1 cellular context compared by ENCODE assay signal in genomic region chr10:17453377-17454091, GRCh38.
TF ChIP-seq lines count a peak whose summit lies in the region.

No MANE protein-coding gene starts in this region.

TF ChIP-seq in HEK293, 187 proteins besides CTCF, POLR2A, EP300 and RAD21 (continued from another document and continues in another):
- 0 out of 2 replicates have a peak, but pooled peaks have one; percentile 35 for TF ChIP-seq ZNF394 (tag by site-specific recombination; IDR thresholded peaks at IDR 0.05; ENCODE audit: borderline replicate concordance)
- TF ChIP-seq ZNF768 (tag by site-specific recombination; IDR thresholded peaks at IDR 0.05): no peak
- TF ChIP-seq ZNF211 (tag by site-specific recombination; IDR thresholded peaks at IDR 0.05; ENCODE audit: low read depth): no peak
- no peak for TF ChIP-seq FEZF1 (tag by site-specific recombination; IDR thresholded peaks at IDR 0.05)
- TF ChIP-seq ZSCAN23 (tag by site-specific recombination; IDR thresholded peaks at IDR 0.05): no peak
- TF ChIP-seq SALL2 (tag by site-specific recombination; IDR thresholded peaks at IDR 0.05; ENCODE audit: borderline replicate concordance): no peak
- TF ChIP-seq ZNF391 (tag by site-specific recombination; IDR thresholded peaks at IDR 0.05; ENCODE audit: borderline replicate concordance, low read depth): no peak
- TF ChIP-seq MEIS1 (CRISPR knock-in tag; IDR thresholded peaks at IDR 0.05; ENCODE audit: borderline replicate concordance): no peak
- TF ChIP-seq EGR2 (tag by site-specific recombination; IDR thresholded peaks at IDR 0.05; ENCODE audit: low read depth): peak; percentile 28; the same call in 1 of the 2 replicates
- TF ChIP-seq MZF1 (tag by site-specific recombination; IDR thresholded peaks at IDR 0.05; ENCODE audit: borderline replicate concordance): no peak
- no peak for TF ChIP-seq PBX3 (CRISPR knock-in tag; IDR thresholded peaks at IDR 0.05)
- no peak for TF ChIP-seq KLF10 (tag by site-specific recombination; IDR thresholded peaks at IDR 0.05)
- no peak for TF ChIP-seq HOXD13 (CRISPR knock-in tag; IDR thresholded peaks at IDR 0.05; ENCODE audit: borderline replicate concordance)
- no peak for TF ChIP-seq ZNF26 (tag by site-specific recombination; IDR thresholded peaks at IDR 0.05)
- no peak for TF ChIP-seq HOXC10 (CRISPR knock-in tag; IDR thresholded peaks at IDR 0.05)
- TF ChIP-seq ZNF792 (tag by site-specific recombination; IDR thresholded peaks at IDR 0.05): no peak
- 0 out of 2 replicates have a peak, but pooled peaks have one; percentile 40 for TF ChIP-seq ZNF76 (tag by site-specific recombination; IDR thresholded peaks at IDR 0.05; ENCODE audit: borderline replicate concordance, low read depth)
- no peak for TF ChIP-seq YY2 (tag by site-specific recombination; IDR thresholded peaks at IDR 0.05)
- TF ChIP-seq ZNF747 (tag by site-specific recombination; IDR thresholded peaks at IDR 0.05): no peak
- no peak for TF ChIP-seq ZNF645 (tag by site-specific recombination; IDR thresholded peaks at IDR 0.05)
- peak; percentile 88 for TF ChIP-seq ZBTB20 (tag by site-specific recombination; IDR thresholded peaks at IDR 0.05)
- TF ChIP-seq GLIS2 (tag by site-specific recombination; IDR thresholded peaks at IDR 0.05): peak; percentile 89
- TF ChIP-seq OSR2 (tag by site-specific recombination; IDR thresholded peaks at IDR 0.05): no peak
- no peak for TF ChIP-seq ZNF555 (tag by site-specific recombination; conservative IDR thresholded peaks at IDR 0.05)
- TF ChIP-seq SETDB1 (IDR thresholded peaks at IDR 0.05; ENCODE audit: insufficient read length, low read length): no peak
- TF ChIP-seq ZFP41 (tag by site-specific recombination; IDR thresholded peaks at IDR 0.05; ENCODE audit: borderline replicate concordance): no peak
- TF ChIP-seq ZNF426 (tag by site-specific recombination; IDR thresholded peaks at IDR 0.05): no peak
- no peak for TF ChIP-seq ZNF248 (tag by site-specific recombination; IDR thresholded peaks at IDR 0.05)
- no peak for TF ChIP-seq ZNF10 (tag by site-specific recombination; IDR thresholded peaks at IDR 0.05)
- no peak for TF ChIP-seq ZNF155 (tag by site-specific recombination; IDR thresholded peaks at IDR 0.05)
- no peak for TF ChIP-seq ZNF433 (tag by site-specific recombination; IDR thresholded peaks at IDR 0.05; ENCODE audit: low read depth)
- no peak for TF ChIP-seq YY1 (tag by site-specific recombination; IDR thresholded peaks at IDR 0.05)
- peak; percentile 41; the same call in 1 of the 2 replicates for TF ChIP-seq IKZF3 (tag by site-specific recombination; IDR thresholded peaks at IDR 0.05)
- TF ChIP-seq KLF7 (tag by site-specific recombination; IDR thresholded peaks at IDR 0.05; ENCODE audit: borderline replicate concordance): no peak
- TF ChIP-seq ZBTB1 (tag by site-specific recombination; IDR thresholded peaks at IDR 0.05): no peak
- TF ChIP-seq, protein P1, sequence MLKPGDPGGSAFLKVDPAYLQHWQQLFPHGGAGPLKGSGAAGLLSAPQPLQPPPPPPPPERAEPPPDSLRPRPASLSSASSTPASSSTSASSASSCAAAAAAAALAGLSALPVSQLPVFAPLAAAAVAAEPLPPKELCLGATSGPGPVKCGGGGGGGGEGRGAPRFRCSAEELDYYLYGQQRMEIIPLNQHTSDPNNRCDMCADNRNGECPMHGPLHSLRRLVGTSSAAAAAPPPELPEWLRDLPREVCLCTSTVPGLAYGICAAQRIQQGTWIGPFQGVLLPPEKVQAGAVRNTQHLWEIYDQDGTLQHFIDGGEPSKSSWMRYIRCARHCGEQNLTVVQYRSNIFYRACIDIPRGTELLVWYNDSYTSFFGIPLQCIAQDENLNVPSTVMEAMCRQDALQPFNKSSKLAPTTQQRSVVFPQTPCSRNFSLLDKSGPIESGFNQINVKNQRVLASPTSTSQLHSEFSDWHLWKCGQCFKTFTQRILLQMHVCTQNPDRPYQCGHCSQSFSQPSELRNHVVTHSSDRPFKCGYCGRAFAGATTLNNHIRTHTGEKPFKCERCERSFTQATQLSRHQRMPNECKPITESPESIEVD (tag by site-specific recombination; IDR thresholded peaks at IDR 0.05): no peak
- TF ChIP-seq ZXDB (tag by site-specific recombination; IDR thresholded peaks at IDR 0.05): no peak
- no peak for TF ChIP-seq TSHZ1 (tag by site-specific recombination; IDR thresholded peaks at IDR 0.05; ENCODE audit: borderline replicate concordance)
- TF ChIP-seq ZNF776 (tag by site-specific recombination; IDR thresholded peaks at IDR 0.05; ENCODE audit: borderline replicate concordance): no peak
- no peak for TF ChIP-seq ZNF19 (tag by site-specific recombination; IDR thresholded peaks at IDR 0.05; ENCODE audit: low read depth)
- TF ChIP-seq ZNF549 (tag by site-specific recombination; IDR thresholded peaks at IDR 0.05): no peak
- TF ChIP-seq ZNF518A (tag by site-specific recombination; conservative IDR thresholded peaks at IDR 0.05; ENCODE audit: low read depth): no peak
- TF ChIP-seq ZNF624 (tag by site-specific recombination; IDR thresholded peaks at IDR 0.05): no peak
- no peak for TF ChIP-seq ZNF140 (tag by site-specific recombination; IDR thresholded peaks at IDR 0.05)
- no peak for TF ChIP-seq ZNF707 (tag by site-specific recombination; IDR thresholded peaks at IDR 0.05)
- TF ChIP-seq KLF8 (tag by site-specific recombination; IDR thresholded peaks at IDR 0.05): no peak; the same call in 1 of the 2 replicates
- TF ChIP-seq ZIC2 (tag by site-specific recombination; IDR thresholded peaks at IDR 0.05): peak; percentile 77
- TF ChIP-seq, protein P2, sequence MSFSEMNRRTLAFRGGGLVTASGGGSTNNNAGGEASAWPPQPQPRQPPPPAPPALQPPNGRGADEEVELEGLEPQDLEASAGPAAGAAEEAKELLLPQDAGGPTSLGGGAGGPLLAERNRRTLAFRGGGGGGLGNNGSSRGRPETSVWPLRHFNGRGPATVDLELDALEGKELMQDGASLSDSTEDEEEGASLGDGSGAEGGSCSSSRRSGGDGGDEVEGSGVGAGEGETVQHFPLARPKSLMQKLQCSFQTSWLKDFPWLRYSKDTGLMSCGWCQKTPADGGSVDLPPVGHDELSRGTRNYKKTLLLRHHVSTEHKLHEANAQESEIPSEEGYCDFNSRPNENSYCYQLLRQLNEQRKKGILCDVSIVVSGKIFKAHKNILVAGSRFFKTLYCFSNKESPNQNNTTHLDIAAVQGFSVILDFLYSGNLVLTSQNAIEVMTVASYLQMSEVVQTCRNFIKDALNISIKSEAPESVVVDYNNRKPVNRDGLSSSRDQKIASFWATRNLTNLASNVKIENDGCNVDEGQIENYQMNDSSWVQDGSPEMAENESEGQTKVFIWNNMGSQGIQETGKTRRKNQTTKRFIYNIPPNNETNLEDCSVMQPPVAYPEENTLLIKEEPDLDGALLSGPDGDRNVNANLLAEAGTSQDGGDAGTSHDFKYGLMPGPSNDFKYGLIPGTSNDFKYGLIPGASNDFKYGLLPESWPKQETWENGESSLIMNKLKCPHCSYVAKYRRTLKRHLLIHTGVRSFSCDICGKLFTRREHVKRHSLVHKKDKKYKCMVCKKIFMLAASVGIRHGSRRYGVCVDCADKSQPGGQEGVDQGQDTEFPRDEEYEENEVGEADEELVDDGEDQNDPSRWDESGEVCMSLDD (tag by site-specific recombination; IDR thresholded peaks at IDR 0.05): 0 out of 2 replicates have a peak, but pooled peaks have one; percentile 70
- no peak for TF ChIP-seq ZNF654 (tag by site-specific recombination; IDR thresholded peaks at IDR 0.05; ENCODE audit: low read depth)
- TF ChIP-seq GLIS1 (tag by site-specific recombination; IDR thresholded peaks at IDR 0.05): peak; percentile 81
- TF ChIP-seq ZBTB48 (tag by site-specific recombination; IDR thresholded peaks at IDR 0.05): peak; percentile 67; the same call in 1 of the 2 replicates
- TF ChIP-seq BCL11B (tag by site-specific recombination; IDR thresholded peaks at IDR 0.05; ENCODE audit: low read depth): no peak
- no peak for TF ChIP-seq ZNF501 (tag by site-specific recombination; IDR thresholded peaks at IDR 0.05)
- no peak for TF ChIP-seq BCL11A (tag by site-specific recombination; IDR thresholded peaks at IDR 0.05; ENCODE audit: low read depth)
- no peak for TF ChIP-seq GLI2 (tag by site-specific recombination; IDR thresholded peaks at IDR 0.05; ENCODE audit: borderline replicate concordance, low read depth)
- TF ChIP-seq ZSCAN16 (tag by site-specific recombination; IDR thresholded peaks at IDR 0.05): no peak
- TF ChIP-seq KLF16 (tag by site-specific recombination; IDR thresholded peaks at IDR 0.05): no peak
